14 cellular contexts compared by ENCODE assay signal in genomic region chr9:37955781-37956422, GRCh38. TPM values are rescaled to one million over a fixed set of nuclear protein-coding genes. Genes with fewer than 3 reads are reported as not detected.
A peak's percentile ranks its signal among the peaks of the same experiment; 100 is the strongest.
DNase-seq lines count a peak whose midpoint lies in the region; ATAC-seq and TF ChIP-seq lines count a peak whose summit lies in the region.
"Had no signal": no experiment of that assay in that cellular context is flagged by ENCODE, and none has a peak within 500 bp of the region (broad histone marks: within the 10 kb centered on the region; RNA-seq: fewer than 3 reads in every experiment).

No MANE protein-coding gene starts in this region.

- H3K4me2 ChIP-seq in PC-3 (ENCODE audit: low read length): no peak overlapping the region

- H3K27me3 ChIP-seq in PC-3 (ENCODE audit: low read length): no peaks in the 10 kb centered on the region
- no peaks in the 10 kb centered on the region for H3K27me3 ChIP-seq in spleen (replicated peaks in 1 of 7)

- DNase-seq in Ammon's horn (ENCODE audit: low spot score): peak; percentile 51
- DNase-seq in PC-3: no peak
- DNase-seq in left kidney (ENCODE audit: low read depth, low spot score): peak; percentile 44
- DNase-seq in spleen: peak; percentile 37
- no peak for DNase-seq in retina
- DNase-seq: ACHN; CD8-positive, alpha-beta T cell; DMS79 treated with DMSO at 0.1 percent for 48 hours; NCI-H1930; NCI-H2171 treated with DMSO at 0.1 percent for 48 hours; NCI-H524 had no signal

- intact Hi-C loops in PC-3 (cut with micrococcal nuclease): no loop called here
- intact Hi-C loops in spleen (cut with DNase I; ENCODE audit: low total_unique reads): no loop called here

- no peaks in the 10 kb centered on the region for H4K20me1 ChIP-seq in PC-3 (ENCODE audit: low read length)

- peaks cover 73% of the 10 kb centered on the region for H3K79me2 ChIP-seq in PC-3 (ENCODE audit: low read length)

- H3K27ac ChIP-seq in PC-3 (ENCODE audit: low read length) (peak overlapping the region; percentile 100), spleen (no peak overlapping the region)
- H3K27ac ChIP-seq: SK-N-MC had no signal

- H3K36me3 ChIP-seq in PC-3 (ENCODE audit: low read depth, low read length): peaks cover 37% of the 10 kb centered on the region
- peaks cover 0 to 23% (median 0%) of the 10 kb centered on the region in 6 donors for H3K36me3 ChIP-seq in spleen

- BruUV-seq in PC-3 (replicated peaks; lab: Mats Ljungman, UMichigan): no TSS peak

- TF ChIP-seq CTCF in PC-3 (conservative IDR thresholded peaks at IDR 0.05; ENCODE audit: low read depth, low read length) (no peak), spleen (IDR thresholded peaks at IDR 0.05 in 8 of 11, conservative IDR thresholded peaks at IDR 0.05 in 3 of 11) (no peak)

- POLR2A ChIA-PET in PC-3 (lab: Charles Lee; ENCODE audit: unreplicated experiment): no interaction called here

- H3K4me3 ChIP-seq in PC-3 (ENCODE audit: low read length) (no peak overlapping the region), spleen (no peak overlapping the region)
- H3K4me3 ChIP-seq: SK-N-MC had no signal

- H2AFZ ChIP-seq in PC-3 (ENCODE audit: low read length): no peak overlapping the region

- peaks cover 41% of the 10 kb centered on the region for H3K4me1 ChIP-seq in PC-3 (ENCODE audit: insufficient read depth, low read length)
- H3K4me1 ChIP-seq in spleen: peaks cover 0 to 36% (median 11%) of the 10 kb centered on the region in 6 donors

- no peaks in the 10 kb centered on the region for H3K9me2 ChIP-seq in PC-3 (replicated peaks; ENCODE audit: low read length)

- no peak for TF ChIP-seq POLR2A in spleen (IDR thresholded peaks at IDR 0.05)

- H3K9ac ChIP-seq in PC-3 (ENCODE audit: low read length): peak overlapping the region; percentile 19; the same call in 1 of the 2 replicates

- H3K9me3 ChIP-seq in PC-3 (ENCODE audit: low read length) (no peaks in the 10 kb centered on the region), spleen (no peaks in the 10 kb centered on the region)

- peaks cover 6% of the 10 kb centered on the region for H3F3A ChIP-seq in PC-3 (ENCODE audit: low read length, unreplicated experiment)

- 91 to 96% (median 92%) methylated on average over 14 to 16 of the region's 16 CpGs for WGBS in spleen, 5 donors

- CTCF ChIA-PET in PC-3 (lab: Charles Lee): no interaction called here

- no peak for ATAC-seq in PC-3
- no peak for ATAC-seq in esophagus mucosa
- ATAC-seq in HG03108 (IDR thresholded peaks at IDR 0.05; ENCODE audit: unreplicated experiment): no peak
- ATAC-seq: CD8-positive, alpha-beta T cell had no signal

RNA-seq across cellular contexts. Expression of gene SLC25A51, which starts 52.0 kb away (rescaled TPM):
- 24.1 and 30.6 TPM in 2 replicates for total RNA-seq in PC-3 (2014; rRNA removed)
- 10 to 100 TPM; 22.3 to 36.9 (median 32.9) TPM for total RNA-seq in spleen
- polyA plus RNA-seq in spleen: 1 to 10 TPM; 3.7 to 7.4 (median 5.1) TPM
- total RNA-seq in esophagus mucosa: 20.8 TPM

Comparison
In these comparisons a context has a peak if more than half of its experiments do, and no peak if none do; other contexts are left out.
1. DNase-seq: peak in Ammon's horn (single experiment), left kidney (single experiment) and spleen (single experiment); none in PC-3 (single experiment) and retina (single experiment).